Comparison of ENCODE assay signal across 1 cellular context in genomic region chr15:70866982-70867644, GRCh38.
TF ChIP-seq lines count a peak whose summit lies in the region.

No MANE protein-coding gene starts in this region.

TF ChIP-seq in HepG2, 621 proteins besides CTCF, POLR2A, EP300 and RAD21:
- TF ChIP-seq, protein P1, sequence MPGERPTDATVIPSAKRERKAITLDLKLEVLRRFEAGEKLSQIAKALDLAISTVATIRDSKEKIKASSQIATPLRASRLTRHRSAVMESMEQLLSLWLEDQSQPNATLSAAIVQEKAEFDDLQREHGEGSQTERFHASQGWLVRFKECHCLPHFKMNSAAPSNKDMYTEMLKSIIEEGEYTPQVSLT (CRISPR knock-in tag; IDR thresholded peaks at IDR 0.05; ENCODE audit: borderline replicate concordance, low read depth), result no peak
- peak; percentile 34; the same call in 1 of the 2 replicates for TF ChIP-seq NFE2 (CRISPR knock-in tag; IDR thresholded peaks at IDR 0.05)
TF ChIP-seq in HepG2: peak in this region for 1.
